In genomic region chr11:125072210-125072960, GRCh38 we compare ENCODE assay signal across 10 cellular contexts. TPM values are rescaled to one million over a fixed set of nuclear protein-coding genes. Genes with fewer than 3 reads are reported as not detected.
A peak's percentile ranks its signal among the peaks of the same experiment; 100 is the strongest.
DNase-seq lines count a peak whose midpoint lies in the region; ATAC-seq and TF ChIP-seq lines count a peak whose summit lies in the region.
"Had no signal": no experiment of that assay in that cellular context is flagged by ENCODE, and none has a peak within 500 bp of the region (broad histone marks: within the 10 kb centered on the region; RNA-seq: fewer than 3 reads in every experiment).

No MANE protein-coding gene starts in this region.

- H2AK5ac ChIP-seq in neuronal stem cell (ENCODE audit: low read depth, low read length): no peak overlapping the region

- no peaks in the 10 kb centered on the region for H3K79me1 ChIP-seq in neuronal stem cell (ENCODE audit: low read depth, low read length)

- H3K27ac ChIP-seq in right atrium auricular region (peak overlapping the region in 1 of 2 donors; percentile 26), breast epithelium (no peak overlapping the region), neuronal stem cell (replicated peaks; ENCODE audit: low read length) (no peak overlapping the region)
- H3K27ac ChIP-seq: 22Rv1 had no signal

- no peak overlapping the region for H3K18ac ChIP-seq in neuronal stem cell (ENCODE audit: low read length)

- DNase-seq in Right ventricle myocardium inferior (ENCODE audit: missing footprints) (no peak), right atrium auricular region (ENCODE audit: low spot score) (no peak), inferior parietal cortex (ENCODE audit: extremely low spot score) (no peak), breast epithelium (ENCODE audit: low spot score in 2 of 2) (no peak), neuronal stem cell (ENCODE audit: low spot score) (no peak)
- DNase-seq in activated T-cell treated with anti-CD3 and anti-CD28 coated beads, Interleukin-2, amount 50 U/mL, for 48 hours: no peak
- DNase-seq: NCI-H1417 had no signal

- no peaks in the 10 kb centered on the region for H3K27me3 Mint-ChIP-seq in dendritic cell treated with granulocyte-macrophage colony-stimulating factor and Interleukin-4, amounts not matched to agents 40 ng/mL and 50 ng/mL, for 4 days

- H3K36me3 Mint-ChIP-seq in dendritic cell treated with granulocyte-macrophage colony-stimulating factor and Interleukin-4, amounts not matched to agents 40 ng/mL and 50 ng/mL, for 4 days (ENCODE audit: low read depth): peaks cover 63% of the 10 kb centered on the region

- H3K14ac ChIP-seq in neuronal stem cell (ENCODE audit: low read length): no peak overlapping the region

- H3K4me3 ChIP-seq in right atrium auricular region: no peak overlapping the region
- H3K4me3 ChIP-seq in breast epithelium: no peak overlapping the region
- no peak overlapping the region for H3K4me3 ChIP-seq in neuronal stem cell (ENCODE audit: low read length in 2 of 2)

- peak overlapping the region; percentile 96 for H3K27ac Mint-ChIP-seq in dendritic cell treated with granulocyte-macrophage colony-stimulating factor and Interleukin-4, amounts not matched to agents 40 ng/mL and 50 ng/mL, for 4 days

- no peak overlapping the region for H4K8ac ChIP-seq in neuronal stem cell (ENCODE audit: low read depth, low read length)

- no peak overlapping the region for H2BK12ac ChIP-seq in neuronal stem cell (ENCODE audit: low read length)

- intact Hi-C loops in Right ventricle myocardium inferior (cut with DNase I): no loop called here
- intact Hi-C loops in dendritic cell treated with granulocyte-macrophage colony-stimulating factor and Interleukin-4, amounts not matched to agents 40 ng/mL and 50 ng/mL, for 4 days (cut with micrococcal nuclease): loop anchor here (2.0 to 10.0 kb wide), 2 partner anchors 38 to 522 kb away; partner anchors contain the start of genes STT3A and TMEM218
- intact Hi-C loops in breast epithelium (cut with DNase I; ENCODE audit: low total_unique reads): no loop called here

- H3K9ac ChIP-seq in neuronal stem cell (ENCODE audit: low read depth, low read length, poor library complexity): no peak overlapping the region

- H3K9me3 ChIP-seq in right atrium auricular region (no peaks in the 10 kb centered on the region), breast epithelium (no peaks in the 10 kb centered on the region), neuronal stem cell (replicated peaks in 1 of 2; ENCODE audit: control insufficient read depth in 2 of 2, insufficient read depth in 1 of 2, low read depth in 1 of 2, low read length in 2 of 2) (no peaks in the 10 kb centered on the region)

- H2AFZ ChIP-seq in neuronal stem cell (ENCODE audit: low read length): no peak overlapping the region

- no peak overlapping the region for H4K91ac ChIP-seq in neuronal stem cell (ENCODE audit: low read depth, low read length, poor library complexity)

- H3K4me1 ChIP-seq in right atrium auricular region (no peaks in the 10 kb centered on the region), breast epithelium (no peaks in the 10 kb centered on the region), neuronal stem cell (ENCODE audit: control insufficient read depth in 2 of 2, insufficient read depth in 1 of 2, low read depth in 1 of 2, low read length in 2 of 2) (peaks cover 4 to 12% of the 10 kb centered on the region in 2 donors)

- no peak overlapping the region for H2BK120ac ChIP-seq in neuronal stem cell (ENCODE audit: low read depth, low read length)

- no CpG with 5 or more reads among the region's 12 CpGs for WGBS in neuronal stem cell (ENCODE audit: extremely low coverage in 2 of 2, insufficient read length in 2 of 2, insufficient replicate concordance in 1 of 2), 2 donors

- no peaks in the 10 kb centered on the region for H3K36me3 ChIP-seq in right atrium auricular region
- no peaks in the 10 kb centered on the region for H3K36me3 ChIP-seq in breast epithelium
- no peaks in the 10 kb centered on the region for H3K36me3 ChIP-seq in neuronal stem cell (replicated peaks in 1 of 2; ENCODE audit: control insufficient read depth in 2 of 2, insufficient read depth in 2 of 2, low read length in 2 of 2)

- ATAC-seq in Right ventricle myocardium inferior: peak; percentile 35
- peak; percentile 81 for ATAC-seq in HG03175 (IDR thresholded peaks at IDR 0.05; ENCODE audit: unreplicated experiment)

- H3K4me1 Mint-ChIP-seq in dendritic cell treated with granulocyte-macrophage colony-stimulating factor and Interleukin-4, amounts not matched to agents 40 ng/mL and 50 ng/mL, for 4 days (ENCODE audit: low read depth): peaks cover 97% of the 10 kb centered on the region

- no peak overlapping the region for H2BK5ac ChIP-seq in neuronal stem cell (ENCODE audit: low read length)

- no peak overlapping the region for H3K23ac ChIP-seq in neuronal stem cell (ENCODE audit: low read depth, low read length, poor library complexity)

- peak overlapping the region; percentile 45 for H3K4me3 Mint-ChIP-seq in dendritic cell treated with granulocyte-macrophage colony-stimulating factor and Interleukin-4, amounts not matched to agents 40 ng/mL and 50 ng/mL, for 4 days

- no peak overlapping the region for H2BK15ac ChIP-seq in neuronal stem cell (ENCODE audit: low read length)

- TF ChIP-seq POLR2A in breast epithelium (IDR thresholded peaks at IDR 0.05): no peak

- no peak overlapping the region for H3K4ac ChIP-seq in neuronal stem cell (ENCODE audit: low read length)

- no peaks in the 10 kb centered on the region for H3K27me3 ChIP-seq in right atrium auricular region
- H3K27me3 ChIP-seq in breast epithelium: no peaks in the 10 kb centered on the region
- peaks cover 0 to 4% (median 2%) of the 10 kb centered on the region in 3 experiments for H3K27me3 ChIP-seq in neuronal stem cell (ENCODE audit: control insufficient read depth in 3 of 3, insufficient read depth in 3 of 3, low read depth in 1 of 3, low read length in 3 of 3)

- H3K4me2 ChIP-seq in neuronal stem cell (ENCODE audit: insufficient read depth, low read length, poor library complexity, severe bottlenecking): no peak overlapping the region

- no peaks in the 10 kb centered on the region for H3K9me3 Mint-ChIP-seq in dendritic cell treated with granulocyte-macrophage colony-stimulating factor and Interleukin-4, amounts not matched to agents 40 ng/mL and 50 ng/mL, for 4 days

- TF ChIP-seq CTCF in right atrium auricular region (IDR thresholded peaks at IDR 0.05) (no peak), breast epithelium (IDR thresholded peaks at IDR 0.05) (no peak)

RNA-seq across cellular contexts. Expression of gene SLC37A2, which starts 9.3 kb away (rescaled TPM):
- 4.2 TPM for total RNA-seq in Right ventricle myocardium inferior
- total RNA-seq in right atrium auricular region: 1 to 10 TPM; 2.0 to 4.2 TPM
- 10 to 100 TPM in 2 of 3 donors, 1 to 10 TPM in 1; 3.9 to 38.9 (median 13.6) TPM for total RNA-seq in breast epithelium
- 0.66 TPM for polyA plus RNA-seq in neuronal stem cell (2013, experiment 1 of 2)
- 0.64 TPM for polyA plus RNA-seq in neuronal stem cell (2013, experiment 2 of 2)

RNA-seq across cellular contexts. Expression of gene TMEM218, which starts 39.0 kb away (rescaled TPM):
- 6.0 TPM for total RNA-seq in Right ventricle myocardium inferior
- 10 to 100 TPM in 1 of 2 donors, 1 to 10 TPM in 1; 8.3 to 15.3 TPM for total RNA-seq in right atrium auricular region
- total RNA-seq in breast epithelium: 10 to 100 TPM; 20.6 to 26.2 (median 22.4) TPM
- 25.3 TPM for polyA plus RNA-seq in neuronal stem cell (2013, experiment 1 of 2)
- 23.3 TPM for polyA plus RNA-seq in neuronal stem cell (2013, experiment 2 of 2)
